Comparison of ENCODE assay signal across 26 cellular contexts in genomic region chr6:120854583-120854982, GRCh38.
"Had no signal": no experiment of that assay in that cellular context is flagged by ENCODE, and none has a peak within 500 bp of the region (broad histone marks: within the 10 kb centered on the region; RNA-seq: fewer than 3 reads in every experiment).

No MANE protein-coding gene starts in this region.

- H3K4me3 ChIP-seq: stomach, suprapubic skin, testis, thoracic aorta, thyroid gland, tibial artery, tibial nerve, transverse colon, upper lobe of left lung, upper lobe of right lung, uterus, vagina had no signal

- H3K27me3 ChIP-seq: stomach, suprapubic skin, testis, thyroid gland, tibial artery, tibial nerve, transverse colon, upper lobe of left lung, upper lobe of right lung, uterus, vagina had no signal

- H3K27ac ChIP-seq: stomach, suprapubic skin, testis, thoracic aorta, thyroid gland, tibial artery, tibial nerve, transverse colon, upper lobe of left lung, upper lobe of right lung, uterus, vagina had no signal

- H3K9me3 ChIP-seq: stomach, suprapubic skin, testis, thoracic aorta, thyroid gland, tibial artery, tibial nerve, transverse colon, upper lobe of left lung, upper lobe of right lung, uterus, vagina had no signal

- H3K36me3 ChIP-seq: stomach, suprapubic skin, thoracic aorta, thyroid gland, tibial artery, tibial nerve, transverse colon, upper lobe of left lung, upper lobe of right lung, uterus, vagina had no signal

- H3K4me1 ChIP-seq: stomach, suprapubic skin, testis, thyroid gland, tibial artery, tibial nerve, transverse colon, upper lobe of left lung, upper lobe of right lung, uterus, vagina had no signal

- ATAC-seq: stimulated activated effector memory CD8-positive, alpha-beta T cell treated with anti-CD3 and anti-CD28 coated beads, Interleukin-12 subunit alpha, Interleukin-12 subunit beta, amount 100 ng/mL, for 72 hours; stimulated activated memory B cell treated with anti-CD40 and anti-IgM and Interleukin-4, amounts not matched to agents 10 μg/mL and 1 μg/mL and 100 μg/mL, for 72 hours; stimulated activated naive B cell treated with anti-CD40 and anti-IgM and Interleukin-4, amounts not matched to agents 10 μg/mL and 1 μg/mL and 100 μg/mL, for 72 hours; stimulated activated naive CD8-positive, alpha-beta T cell treated with anti-CD3 and anti-CD28 coated beads, Interleukin-15, amount 100 ng/mL, for 72 hours; stimulated activated naive CD8-positive, alpha-beta T cell treated with anti-CD3 and anti-CD28 coated beads, Interleukin-15, Interleukin-2, amounts not matched to agents 100 U/mL and 50 U/mL, for 24 hours; upper lobe of right lung had no signal

- DNase-seq: stimulated activated CD4-positive, alpha-beta T cell treated with anti-CD3 and anti-CD28 coated beads, Interleukin-2, amount 100 ng/mL, for 48 hours; stimulated activated CD4-positive, alpha-beta T cell treated with anti-CD3 and anti-CD28 coated beads, Interleukin-4, amount 100 ng/mL, for 1 hour; stimulated activated CD4-positive, alpha-beta T cell treated with anti-CD3 and anti-CD28 coated beads, Interleukin-4, amount 100 ng/mL, for 24 hours; stimulated activated CD4-positive, alpha-beta T cell treated with anti-CD3 and anti-CD28 coated beads, Interleukin-4, amount 100 ng/mL, for 4 hours; stimulated activated CD8-positive, alpha-beta memory T cell treated with anti-CD3 and anti-CD28 coated beads, Interleukin-4, amount 100 ng/mL, for 48 hours; stimulated activated naive B cell treated with anti-CD40 and anti-IgM and Interleukin-4, amounts not matched to agents 10 μg/mL and 1 μg/mL and 100 μg/mL, for 72 hours; stimulated activated naive CD4-positive, alpha-beta T cell; stimulated activated naive CD4-positive, alpha-beta T cell treated with Interleukin-2 at 50 U/mL for 16 hours; stimulated activated naive CD8-positive, alpha-beta T cell treated with anti-CD3 and anti-CD28 coated beads, Interleukin-15, amount 100 ng/mL, for 72 hours; stimulated activated naive CD8-positive, alpha-beta T cell treated with anti-CD3 and anti-CD28 coated beads, Interleukin-15, Interleukin-2, amounts not matched to agents 100 U/mL and 50 U/mL, for 24 hours; stomach; substantia nigra; testis; thyroid gland; tibial artery; transverse colon; upper lobe of left lung; upper lobe of right lung; uterus had no signal

- FAIRE-seq: urothelium cell line had no signal
